ENCODE assay signal across 25 cellular contexts in the genomic region with DNA sequence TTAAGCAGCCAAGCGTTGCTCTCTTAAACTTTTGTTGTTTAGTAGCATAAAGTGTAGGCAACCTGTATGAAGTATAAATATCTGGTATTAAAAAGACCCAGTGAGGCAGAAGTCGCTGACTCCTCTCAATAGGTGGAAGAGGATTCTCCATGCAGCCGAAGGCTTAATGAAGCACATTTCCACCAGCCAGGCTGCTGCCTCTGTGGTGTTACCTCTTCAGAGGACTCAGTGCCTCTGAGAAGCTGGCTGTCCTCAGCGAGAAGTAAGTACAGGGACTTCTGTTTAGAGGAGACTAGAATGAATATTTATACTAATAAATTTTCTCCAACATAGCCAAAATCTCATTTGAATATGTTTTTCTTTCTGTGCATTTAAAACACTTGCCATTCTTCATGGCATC. TPM values are rescaled to one million over a fixed set of nuclear protein-coding genes. Genes with fewer than 3 reads are reported as not detected.
DNase-seq lines count a peak whose midpoint lies in the region; ATAC-seq, FAIRE-seq and TF ChIP-seq lines count a peak whose summit lies in the region.
"Had no signal": no experiment of that assay in that cellular context is flagged by ENCODE, and none has a peak within 500 bp of the region (broad histone marks: within the 10 kb centered on the region; RNA-seq: fewer than 3 reads in every experiment).

No MANE protein-coding gene starts in this region.

- H3K27ac ChIP-seq in HepG2 (ENCODE audit: extremely low read length, insufficient read depth, low read length) (peak overlapping the region; percentile 56), right lobe of liver (no peak overlapping the region), right atrium auricular region (peak overlapping the region; percentile 66 to 80), neural progenitor cell (no peak overlapping the region), tibial nerve (no peak overlapping the region)
- H3K27ac ChIP-seq: BLaER1, GM23248, KMS-11, RWPE1, SK-N-MC had no signal

- POLR2A ChIA-PET in HepG2 (lab: Yijun Ruan, JAX): no interaction called here

- H3K79me2 ChIP-seq in HepG2 (ENCODE audit: insufficient read depth, low read length) (peaks cover 79% of the 10 kb centered on the region), neural progenitor cell (ENCODE audit: low read depth) (no peaks in the 10 kb centered on the region)

- H3K9ac ChIP-seq in HepG2 (ENCODE audit: insufficient read depth, low read depth, low read length): no peak overlapping the region
- H3K9ac ChIP-seq in neural progenitor cell: no peak overlapping the region
- H3K9ac ChIP-seq: BLaER1, GM23248, KMS-11 had no signal

- H3K4me1 Mint-ChIP-seq in neural progenitor cell: peaks cover 22% of the 10 kb centered on the region

- H3K9me3 Mint-ChIP-seq in neural progenitor cell: peaks cover 4% of the 10 kb centered on the region
- H3K9me3 Mint-ChIP-seq: CD4-positive, alpha-beta T cell had no signal

- intact Hi-C loops in HepG2 (cut with micrococcal nuclease; ENCODE audit: unreplicated experiment): no loop called here
- intact Hi-C loops in right lobe of liver (cut with DNase I): no loop called here

- H3K4me3 Mint-ChIP-seq in neural progenitor cell: no peak overlapping the region
- H3K4me3 Mint-ChIP-seq: CD4-positive, alpha-beta T cell; IgD-negative memory B cell had no signal

- TF ChIP-seq EP300 in HepG2 (IDR thresholded peaks at IDR 0.05; ENCODE audit: low read depth in 2 of 2, low read length in 2 of 2): no peak
- TF ChIP-seq EP300 in HepG2 (CRISPR knock-in tag; IDR thresholded peaks at IDR 0.05; ENCODE audit: borderline replicate concordance): no peak
- no peak for TF ChIP-seq EP300 in tibial nerve (IDR thresholded peaks at IDR 0.05)

- ATAC-seq in HepG2: no peak
- no peak for ATAC-seq in right lobe of liver

- WGBS in HepG2 (ENCODE audit: low lambda C conversion rate): 91% methylated on average over 4 of the region's 4 CpGs
- 83% methylated on average over 3 of the region's 4 CpGs for WGBS in right lobe of liver (ENCODE audit: insufficient coverage, low coverage, low lambda C conversion rate, missing lambda C conversion rate)
- WGBS in tibial nerve, 2 donors: 93 to 95% methylated on average over 4 of the region's 4 CpGs

- DNase-seq in HepG2 (ENCODE audit: low spot score): no peak
- no peak for DNase-seq in right lobe of liver
- DNase-seq in right atrium auricular region (ENCODE audit: low spot score): no peak
- DNase-seq in neural progenitor cell (ENCODE audit: low spot score): peak; percentile 29
- no peak for DNase-seq in GOT3 (lab: John Stamatoyannopoulos, UW)
- no peak for DNase-seq in NCI-H345 (lab: John Stamatoyannopoulos, UW)
- DNase-seq in tibial nerve (ENCODE audit: low spot score in 2 of 2): no peak
- no peak for DNase-seq in AG08395 (ENCODE audit: low spot score)
- DNase-seq: CD4-positive, alpha-beta T cell; DMS53; GM23248; HCEC 1CT; MM.1S; NCI-H1048; NCI-H1417; NCI-H1694; NCI-H2029 treated with DMSO at 0.1 percent for 48 hours; NCI-H526 treated with DMSO at 0.1 percent for 48 hours; SIG-M5 had no signal

- peak overlapping the region; percentile 65 for H3K4me2 ChIP-seq in HepG2 (ENCODE audit: low read depth, low read length)
- H3K4me2 ChIP-seq in neural progenitor cell: no peak overlapping the region
- H3K4me2 ChIP-seq: BLaER1, KMS-11 had no signal

- H4K20me1 ChIP-seq in HepG2 (ENCODE audit: insufficient read depth, low read length): no peaks in the 10 kb centered on the region
- H4K20me1 ChIP-seq in neural progenitor cell (ENCODE audit: low read depth): no peaks in the 10 kb centered on the region
- H4K20me1 ChIP-seq: BLaER1 had no signal

- no peaks in the 10 kb centered on the region; a peak in 1 of 5 replicates for H3K27me3 ChIP-seq in HepG2 (ENCODE audit: control insufficient read depth in 1 of 2, insufficient read depth in 2 of 2, low read length in 2 of 2)
- H3K27me3 ChIP-seq in right lobe of liver: no peaks in the 10 kb centered on the region
- H3K27me3 ChIP-seq in right atrium auricular region: no peaks in the 10 kb centered on the region
- H3K27me3 ChIP-seq in neural progenitor cell: no peaks in the 10 kb centered on the region
- no peaks in the 10 kb centered on the region for H3K27me3 ChIP-seq in tibial nerve
- H3K27me3 ChIP-seq: BLaER1 had no signal

- peaks cover 29% of the 10 kb centered on the region for H3K36me3 Mint-ChIP-seq in neural progenitor cell
- H3K36me3 Mint-ChIP-seq: IgD-negative memory B cell had no signal

- H3K4me1 ChIP-seq in HepG2 (ENCODE audit: insufficient read depth, low read length) (peaks cover 60% of the 10 kb centered on the region), right lobe of liver (peaks cover 0 to 19% (median 4%) of the 10 kb centered on the region in 4 donors), right atrium auricular region (no peaks in the 10 kb centered on the region), neural progenitor cell (peaks cover 30% of the 10 kb centered on the region), tibial nerve (no peaks in the 10 kb centered on the region)

- H3K9me3 ChIP-seq in HepG2 (ENCODE audit: low read length): no peaks in the 10 kb centered on the region
- no peaks in the 10 kb centered on the region for H3K9me3 ChIP-seq in right lobe of liver
- H3K9me3 ChIP-seq in right atrium auricular region: no peaks in the 10 kb centered on the region
- no peaks in the 10 kb centered on the region for H3K9me3 ChIP-seq in neural progenitor cell (ENCODE audit: low read depth)
- H3K9me3 ChIP-seq in tibial nerve: no peaks in the 10 kb centered on the region
- H3K9me3 ChIP-seq: BLaER1 had no signal

- FAIRE-seq in HepG2 (lab: Jason Lieb, UNC): no peak
- FAIRE-seq: GM18507 had no signal

- in situ Hi-C loops in HepG2 (cut with HindIII; ENCODE audit: extremely low pct_ligation_motif_present, low pct_unique_long_range_greater_than_20kb): no loop called here

- H3K36me3 ChIP-seq in HepG2 (replicated peaks in 1 of 2; ENCODE audit: control insufficient read depth in 1 of 2, insufficient read depth in 2 of 2, low read length in 2 of 2) (peaks cover 0 to 14% of the 10 kb centered on the region in 2 experiments; a peak in 1 of 5 replicates), right lobe of liver (no peaks in the 10 kb centered on the region), right atrium auricular region (peaks cover 2% of the 10 kb centered on the region), neural progenitor cell (no peaks in the 10 kb centered on the region), tibial nerve (no peaks in the 10 kb centered on the region)
- H3K36me3 ChIP-seq: BLaER1 had no signal

- TF ChIP-seq POLR2A in HepG2 (IDR thresholded peaks at IDR 0.05; ENCODE audit: insufficient read depth in 1 of 2, low read depth in 2 of 2, low read length in 2 of 2) (no peak), right lobe of liver (IDR thresholded peaks at IDR 0.05) (no peak), tibial nerve (IDR thresholded peaks at IDR 0.05) (no peak)

- H3K4me3 ChIP-seq in HepG2 (replicated peaks in 1 of 3; ENCODE audit: insufficient read depth in 1 of 3, low read depth in 2 of 3, low read length in 3 of 3) (peak overlapping the region in 1 of 3 experiments; percentile 27; a peak in 2 of 6 replicates), right lobe of liver (no peak overlapping the region), right atrium auricular region (peak overlapping the region; percentile 18 to 21), neural progenitor cell (no peak overlapping the region), tibial nerve (no peak overlapping the region)
- H3K4me3 ChIP-seq: BLaER1, GM23248, SK-N-MC had no signal

- H3F3A ChIP-seq in neural progenitor cell (ENCODE audit: low read depth): peaks cover 10% of the 10 kb centered on the region

- H2AFZ ChIP-seq in HepG2 (ENCODE audit: low read length): no peak overlapping the region
- no peak overlapping the region for H2AFZ ChIP-seq in neural progenitor cell (replicated peaks)
- H2AFZ ChIP-seq: GM23248 had no signal

- TF ChIP-seq RAD21 in HepG2 (CRISPR knock-in tag; IDR thresholded peaks at IDR 0.05): no peak

- no peak for TF ChIP-seq CTCF in HepG2 (CRISPR knock-in tag; IDR thresholded peaks at IDR 0.05)
- TF ChIP-seq CTCF in right lobe of liver (IDR thresholded peaks at IDR 0.05): no peak
- no peak for TF ChIP-seq CTCF in right atrium auricular region (IDR thresholded peaks at IDR 0.05)
- no peak for TF ChIP-seq CTCF in neural progenitor cell (IDR thresholded peaks at IDR 0.05)
- no peak for TF ChIP-seq CTCF in tibial nerve (IDR thresholded peaks at IDR 0.05)

- no TSS peak for BruUV-seq in HepG2 (replicated peaks; lab: Mats Ljungman, UMichigan)

- no peak overlapping the region for H3K27ac Mint-ChIP-seq in neural progenitor cell
- H3K27ac Mint-ChIP-seq: CD4-positive, alpha-beta T cell had no signal

- H3K27me3 Mint-ChIP-seq in neural progenitor cell (ENCODE audit: insufficient read depth, low read depth): no peaks in the 10 kb centered on the region

- CTCF ChIA-PET in HepG2 (lab: Yijun Ruan, JAX; ENCODE audit: low intra/inter-chr PET ratio, low total read pairs): no interaction called here

RNA-seq across cellular contexts. Expression of a gene that starts 6.0 kb away (rescaled TPM):
- total RNA-seq in HepG2 (2016; rRNA removed; fragmentation: Illumina TruSeq; extraction: Trizol) (25.0 and 29.0 TPM in 2 replicates), right lobe of liver (100 to 1,000 TPM in 4 of 6 experiments, 10 to 100 TPM in 2; 60.8 to 144 (median 107) TPM), right atrium auricular region (100 to 1,000 TPM; 530 to 741 TPM), neural progenitor cell (ENCODE audit: low replicate concordance) (13.5 and 15.7 TPM in 2 replicates), tibial nerve (100 to 1,000 TPM in 1 of 4 donors, 10 to 100 TPM in 3; 45.3 to 135 (median 76.2) TPM)
- total RNA-seq in HepG2 (2016; cell fraction: cytosol; rRNA removed; fragmentation: Illumina TruSeq; extraction: Trizol; ENCODE audit: low read depth): 7.2 and 7.3 TPM in 2 replicates
- total RNA-seq in HepG2 (2016; cell fraction: insoluble cytoplasmic fraction; rRNA removed; fragmentation: Illumina TruSeq; extraction: Trizol): 26.0 and 26.2 TPM in 2 replicates
- total RNA-seq in HepG2 (2016; cell fraction: membrane; rRNA removed; fragmentation: Illumina TruSeq; extraction: Trizol): 12.8 and 16.4 TPM in 2 replicates
- total RNA-seq in HepG2 (2016; cell fraction: nucleus; rRNA removed; fragmentation: Illumina TruSeq; extraction: Trizol): 62.8 and 62.9 TPM in 2 replicates
- polyA plus RNA-seq in HepG2 (2011; rRNA removed): 55.9 and 80.5 TPM in 2 replicates
- 38.4 and 48.7 TPM in 2 replicates for polyA plus RNA-seq in HepG2 (2011; cell fraction: cytosol; rRNA removed)
- 61.7 and 83.9 TPM in 2 replicates for polyA plus RNA-seq in HepG2 (2011; cell fraction: nucleus; rRNA removed)
- 34.7 and 45.4 TPM in 2 replicates for polyA plus RNA-seq in HepG2 (2012)
- 1.7 and 2.6 TPM in 2 replicates for polyA plus RNA-seq in HepG2 (2016; cell fraction: cytosol; fragmentation: Illumina TruSeq; extraction: Trizol; ENCODE audit: low read depth)
- polyA plus RNA-seq in HepG2 (2016; cell fraction: insoluble cytoplasmic fraction; fragmentation: Illumina TruSeq; extraction: Trizol; ENCODE audit: low read depth): 29.6 and 32.7 TPM in 2 replicates
- 9.9 and 11.6 TPM in 2 replicates for polyA plus RNA-seq in HepG2 (2016; cell fraction: membrane; fragmentation: Illumina TruSeq; extraction: Trizol; ENCODE audit: low read depth)
- polyA plus RNA-seq in HepG2 (2016; cell fraction: nucleus; fragmentation: Illumina TruSeq; extraction: Trizol; ENCODE audit: insufficient read depth, low read depth): 27.2 and 29.5 TPM in 2 replicates
- polyA minus RNA-seq in HepG2 (2011; rRNA and poly(A)+ RNA removed; ENCODE audit: low replicate concordance): 11.3 and 137 TPM in 2 replicates
- polyA minus RNA-seq in HepG2 (2011; cell fraction: cytosol; rRNA and poly(A)+ RNA removed): 39.1 and 42.7 TPM in 2 replicates
- 166 and 180 TPM in 2 replicates for polyA minus RNA-seq in HepG2 (2011; cell fraction: nucleus; rRNA and poly(A)+ RNA removed)
- total RNA-seq: CD4-positive, alpha-beta T cell had no signal
- polyA plus RNA-seq: IgD-negative memory B cell had no signal

Comparison
In these comparisons a context has a peak if more than half of its experiments do, and no peak if none do; other contexts are left out.
1. H3K27ac ChIP-seq: peak in HepG2 (single experiment) and right atrium auricular region (2 of 2); none in right lobe of liver (0 of 3), neural progenitor cell (single experiment) and tibial nerve (0 of 4).
2. H3K4me3 ChIP-seq: peak in right atrium auricular region (2 of 2); none in right lobe of liver (0 of 3), neural progenitor cell (single experiment) and tibial nerve (0 of 4).